19 cellular contexts compared by ENCODE assay signal in the genomic region with DNA sequence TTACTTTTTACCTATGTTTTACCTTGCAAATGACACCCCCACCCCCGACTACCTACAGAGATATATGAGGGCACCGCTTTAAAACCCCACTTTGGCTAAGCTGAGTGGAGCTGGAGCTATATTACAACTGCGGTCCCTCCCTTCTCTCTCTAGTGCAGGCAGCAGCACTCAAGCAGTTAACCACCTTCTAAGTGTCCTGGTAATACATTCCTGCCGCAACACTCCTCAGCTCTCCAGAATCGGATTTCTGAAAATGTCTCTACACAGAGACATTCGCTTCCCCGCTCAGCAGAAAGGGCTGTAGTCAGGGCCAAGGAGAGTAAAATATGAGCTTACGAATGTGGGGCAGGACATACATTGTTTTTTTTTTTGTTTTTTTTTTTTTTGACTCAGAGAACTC.
A peak's percentile ranks its signal among the peaks of the same experiment; 100 is the strongest.
DNase-seq lines count a peak whose midpoint lies in the region; ATAC-seq and TF ChIP-seq lines count a peak whose summit lies in the region.
"Had no signal": no experiment of that assay in that cellular context is flagged by ENCODE, and none has a peak within 500 bp of the region (broad histone marks: within the 10 kb centered on the region; RNA-seq: fewer than 3 reads in every experiment).

No MANE protein-coding gene starts in this region.

- no peaks in the 10 kb centered on the region for H3F3A ChIP-seq in SK-N-SH (replicated peaks; ENCODE audit: insufficient read depth)

- H3K27me3 ChIP-seq in SK-N-SH (ENCODE audit: insufficient read depth), result no peaks in the 10 kb centered on the region; the same call in 1 of the 2 replicates
- H3K27me3 ChIP-seq in right atrium auricular region, result no peaks in the 10 kb centered on the region
- H3K27me3 ChIP-seq in upper lobe of right lung, result peaks cover 4% of the 10 kb centered on the region
- H3K27me3 ChIP-seq: BLaER1, breast epithelium, foreskin keratinocyte had no signal

- H3K27ac ChIP-seq in SK-N-SH (ENCODE audit: low read depth in 2 of 2, low read length in 1 of 2) (no peak overlapping the region), right atrium auricular region (no peak overlapping the region), upper lobe of right lung (no peak overlapping the region)
- H3K27ac ChIP-seq: BLaER1, breast epithelium, epithelial cell of prostate, foreskin keratinocyte, KMS-11 had no signal

- DNase-seq in SK-N-SH (no peak), right atrium auricular region (ENCODE audit: low spot score) (no peak), upper lobe of right lung (no peak), progenitor cell of endocrine pancreas (ENCODE audit: low spot score, unreplicated experiment) (no peak), NCI-H1694 treated with DMSO at 0.1 percent for 48 hours (lab: John Stamatoyannopoulos, UW) (no peak)
- DNase-seq: activated CD4-positive, alpha-beta T cell treated with anti-CD3 and anti-CD28 coated beads for 1 hour; dermis blood vessel endothelial cell; foreskin keratinocyte; NCI-H2171 treated with DMSO at 0.1 percent for 48 hours; stimulated activated CD4-positive, alpha-beta T cell treated with anti-CD3 and anti-CD28 coated beads, Interleukin-2, amount 100 ng/mL, for 48 hours had no signal

- CTCF ChIA-PET in SK-N-SH (lab: Yijun Ruan, JAX), result interaction anchor here (0.7 to 4.7 kb wide), 5 partner anchors 11 to 810 kb away, joined by 3 to 33 read pairs (median 11); no protein-coding TSS in a partner anchor

- H3K27me3 Mint-ChIP-seq in nephron (ENCODE audit: low read depth) (peaks cover 3% of the 10 kb centered on the region), progenitor cell of endocrine pancreas (no peaks in the 10 kb centered on the region)
- H3K27me3 Mint-ChIP-seq: activated naive CD8-positive, alpha-beta T cell had no signal

- H3K4me1 Mint-ChIP-seq in nephron (peaks cover 5% of the 10 kb centered on the region), progenitor cell of endocrine pancreas (ENCODE audit: low read depth) (peaks cover 6% of the 10 kb centered on the region)

- H2AFZ ChIP-seq in SK-N-SH (ENCODE audit: low read depth), result no peak overlapping the region

- H3K4me1 ChIP-seq in SK-N-SH (ENCODE audit: control insufficient read depth in 1 of 2, insufficient read depth in 2 of 2, low read depth in 1 of 2, low read length in 1 of 2) (no peaks in the 10 kb centered on the region), right atrium auricular region (peaks cover 0 to 3% of the 10 kb centered on the region in 2 donors), upper lobe of right lung (no peaks in the 10 kb centered on the region)
- H3K4me1 ChIP-seq: BLaER1, breast epithelium, foreskin keratinocyte had no signal

- 20% methylated on average over 8 of the region's 8 CpGs for WGBS in SK-N-SH (ENCODE audit: low lambda C conversion rate)

- intact Hi-C loops in upper lobe of right lung (cut with DNase I), result no loop called here

- no peak for TF ChIP-seq RAD21 in SK-N-SH (IDR thresholded peaks at IDR 0.05; ENCODE audit: low read length)

- ATAC-seq in SK-N-SH treated with all-trans-retinoic acid at 6 μM for 48 hours, result peak; percentile 25; the same call in 2 of the 3 replicates
- ATAC-seq in upper lobe of right lung, result peak; percentile 79
- ATAC-seq in HG02840 (IDR thresholded peaks at IDR 0.05; ENCODE audit: low FRiP score, unreplicated experiment), result no peak

- H3K4me3 Mint-ChIP-seq in nephron, result peak overlapping the region; percentile 3 to 46 (median 11)
- H3K4me3 Mint-ChIP-seq in progenitor cell of endocrine pancreas (ENCODE audit: low read depth), result no peak overlapping the region
- H3K4me3 Mint-ChIP-seq: activated naive CD8-positive, alpha-beta T cell; activated T-helper 1 cell treated with anti-CD3 and anti-CD28 coated beads, Interleukin-12 subunit alpha, Interleukin-12 subunit beta, Interleukin-2, Interleukin-4 antibody, amounts not matched to agents 30 ng/mL and 10 ng/mL and 1 ng/mL, durations not matched to agents 14 hours and 24 hours and 36 hours had no signal

- H3K9me3 Mint-ChIP-seq in nephron (peaks cover 8% of the 10 kb centered on the region), progenitor cell of endocrine pancreas (ENCODE audit: low read depth) (peaks cover 4% of the 10 kb centered on the region)
- H3K9me3 Mint-ChIP-seq: activated T-helper 1 cell treated with anti-CD3 and anti-CD28 coated beads, Interleukin-12 subunit alpha, Interleukin-12 subunit beta, Interleukin-2, Interleukin-4 antibody, amounts not matched to agents 30 ng/mL and 10 ng/mL and 1 ng/mL, durations not matched to agents 14 hours and 24 hours and 36 hours had no signal

- no peak overlapping the region for H3K4me3 ChIP-seq in SK-N-SH (ENCODE audit: low read depth in 2 of 2, low read length in 1 of 2)
- peak overlapping the region; percentile 19 to 24 for H3K4me3 ChIP-seq in right atrium auricular region
- no peak overlapping the region for H3K4me3 ChIP-seq in upper lobe of right lung
- H3K4me3 ChIP-seq: BLaER1, breast epithelium had no signal

- no peaks in the 10 kb centered on the region for H4K20me1 ChIP-seq in SK-N-SH (ENCODE audit: insufficient read depth)
- H4K20me1 ChIP-seq: BLaER1 had no signal

- no peaks in the 10 kb centered on the region for H3K79me2 ChIP-seq in SK-N-SH (ENCODE audit: insufficient read depth)

- H3K27ac Mint-ChIP-seq in nephron, result no peak overlapping the region
- no peak overlapping the region for H3K27ac Mint-ChIP-seq in progenitor cell of endocrine pancreas
- H3K27ac Mint-ChIP-seq: activated naive CD8-positive, alpha-beta T cell; activated T-helper 1 cell treated with anti-CD3 and anti-CD28 coated beads, Interleukin-12 subunit alpha, Interleukin-12 subunit beta, Interleukin-2, Interleukin-4 antibody, amounts not matched to agents 30 ng/mL and 10 ng/mL and 1 ng/mL, durations not matched to agents 14 hours and 24 hours and 36 hours had no signal

- no peaks in the 10 kb centered on the region for H3K9me2 ChIP-seq in SK-N-SH

- H3K9ac ChIP-seq in SK-N-SH, result no peak overlapping the region
- H3K9ac ChIP-seq: BLaER1, KMS-11 had no signal

- TF ChIP-seq EP300 in SK-N-SH (IDR thresholded peaks at IDR 0.05; ENCODE audit: borderline replicate concordance in 1 of 2, low read depth in 1 of 2, low read length in 1 of 2), result no peak

- TF ChIP-seq CTCF in SK-N-SH (IDR thresholded peaks at IDR 0.05) (no peak), right atrium auricular region (IDR thresholded peaks at IDR 0.05) (no peak), nephron (IDR thresholded peaks at IDR 0.05; ENCODE audit: unreplicated experiment in 3 of 3) (no peak), upper lobe of right lung (IDR thresholded peaks at IDR 0.05) (no peak), progenitor cell of endocrine pancreas (IDR thresholded peaks at IDR 0.05; ENCODE audit: unreplicated experiment) (no peak)

- peaks cover 6% of the 10 kb centered on the region; the same call in 1 of the 2 replicates for H3K9me3 ChIP-seq in SK-N-SH
- H3K9me3 ChIP-seq in right atrium auricular region, result peaks cover 0 to 8% of the 10 kb centered on the region in 2 donors
- H3K9me3 ChIP-seq in upper lobe of right lung, result no peaks in the 10 kb centered on the region

- POLR2A ChIA-PET in SK-N-SH (lab: Yijun Ruan, JAX), result no interaction called here

- H3K36me3 Mint-ChIP-seq in nephron (ENCODE audit: low read depth), result no peaks in the 10 kb centered on the region
- peaks cover 2% of the 10 kb centered on the region for H3K36me3 Mint-ChIP-seq in progenitor cell of endocrine pancreas (ENCODE audit: insufficient read depth)
- H3K36me3 Mint-ChIP-seq: activated naive CD8-positive, alpha-beta T cell had no signal

- H3K36me3 ChIP-seq in SK-N-SH (replicated peaks in 1 of 2; ENCODE audit: control insufficient read depth in 1 of 2, insufficient read depth in 2 of 2, low read length in 1 of 2) (no peaks in the 10 kb centered on the region), right atrium auricular region (no peaks in the 10 kb centered on the region), upper lobe of right lung (no peaks in the 10 kb centered on the region)
- H3K36me3 ChIP-seq: BLaER1, breast epithelium had no signal

- no peak overlapping the region for H3K4me2 ChIP-seq in SK-N-SH
- H3K4me2 ChIP-seq: BLaER1, KMS-11 had no signal

TF ChIP-seq in SK-N-SH treated with all-trans-retinoic acid at 6 μM for 48 hours, 23 proteins besides CTCF, POLR2A, EP300 and RAD21 (continues in another document):
- TF ChIP-seq ZNF565 (CRISPR knock-in tag; conservative IDR thresholded peaks at IDR 0.05; ENCODE audit: low read depth) (no peak), ISL1 (CRISPR knock-in tag; IDR thresholded peaks at IDR 0.05) (no peak), ZNF8 (CRISPR knock-in tag; IDR thresholded peaks at IDR 0.05) (no peak)
- TF ChIP-seq, protein P1, sequence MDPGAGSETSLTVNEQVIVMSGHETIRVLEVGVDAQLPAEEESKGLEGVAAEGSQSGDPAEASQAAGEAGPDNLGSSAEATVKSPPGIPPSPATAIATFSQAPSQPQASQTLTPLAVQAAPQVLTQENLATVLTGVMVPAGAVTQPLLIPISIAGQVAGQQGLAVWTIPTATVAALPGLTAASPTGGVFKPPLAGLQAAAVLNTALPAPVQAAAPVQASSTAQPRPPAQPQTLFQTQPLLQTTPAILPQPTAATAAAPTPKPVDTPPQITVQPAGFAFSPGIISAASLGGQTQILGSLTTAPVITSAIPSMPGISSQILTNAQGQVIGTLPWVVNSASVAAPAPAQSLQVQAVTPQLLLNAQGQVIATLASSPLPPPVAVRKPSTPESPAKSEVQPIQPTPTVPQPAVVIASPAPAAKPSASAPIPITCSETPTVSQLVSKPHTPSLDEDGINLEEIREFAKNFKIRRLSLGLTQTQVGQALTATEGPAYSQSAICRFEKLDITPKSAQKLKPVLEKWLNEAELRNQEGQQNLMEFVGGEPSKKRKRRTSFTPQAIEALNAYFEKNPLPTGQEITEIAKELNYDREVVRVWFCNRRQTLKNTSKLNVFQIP (CRISPR knock-in tag; IDR thresholded peaks at IDR 0.05; ENCODE audit: borderline replicate concordance, low read depth), result no peak

TF ChIP-seq in SK-N-SH, 30 proteins besides CTCF, POLR2A, EP300 and RAD21:
- TF ChIP-seq JUND (IDR thresholded peaks at IDR 0.05), result no peak
- TF ChIP-seq MEF2A (IDR thresholded peaks at IDR 0.05; ENCODE audit: borderline replicate concordance, low read depth), result no peak
- no peak for TF ChIP-seq FOXJ3 (CRISPR knock-in tag; IDR thresholded peaks at IDR 0.05)
- TF ChIP-seq MXI1 (IDR thresholded peaks at IDR 0.05; ENCODE audit: low read depth, low read length), result no peak
- TF ChIP-seq, protein P2, sequence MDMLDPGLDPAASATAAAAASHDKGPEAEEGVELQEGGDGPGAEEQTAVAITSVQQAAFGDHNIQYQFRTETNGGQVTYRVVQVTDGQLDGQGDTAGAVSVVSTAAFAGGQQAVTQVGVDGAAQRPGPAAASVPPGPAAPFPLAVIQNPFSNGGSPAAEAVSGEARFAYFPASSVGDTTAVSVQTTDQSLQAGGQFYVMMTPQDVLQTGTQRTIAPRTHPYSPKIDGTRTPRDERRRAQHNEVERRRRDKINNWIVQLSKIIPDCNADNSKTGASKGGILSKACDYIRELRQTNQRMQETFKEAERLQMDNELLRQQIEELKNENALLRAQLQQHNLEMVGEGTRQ (IDR thresholded peaks at IDR 0.05; ENCODE audit: borderline replicate concordance, low read depth, low read length), result no peak

Comparison
In these comparisons a context has a peak if more than half of its experiments do, and no peak if none do; other contexts are left out.
1. H3K4me3 ChIP-seq: peak in right atrium auricular region (2 of 2); none in SK-N-SH (0 of 2) and upper lobe of right lung (single experiment).